ENCODE assay signal across 18 cellular contexts in genomic region chr1:207844374-207844773, GRCh38.
DNase-seq lines count a peak whose midpoint lies in the region; ATAC-seq and TF ChIP-seq lines count a peak whose summit lies in the region.
"Had no signal": no experiment of that assay in that cellular context is flagged by ENCODE, and none has a peak within 500 bp of the region (broad histone marks: within the 10 kb centered on the region; RNA-seq: fewer than 3 reads in every experiment).

No MANE protein-coding gene starts in this region.

- no peak overlapping the region for H3K4me3 Mint-ChIP-seq in neural progenitor cell
- no peak overlapping the region for H3K4me3 Mint-ChIP-seq in chondrocyte (ENCODE audit: unreplicated experiment)
- H3K4me3 Mint-ChIP-seq: memory B cell; stimulated activated memory B cell treated with anti-CD40 and anti-IgM and Interleukin-4, amounts not matched to agents 10 μg/mL and 1 μg/mL and 100 μg/mL, for 72 hours; T-helper 1 cell treated with Interleukin-12 subunit alpha and Interleukin-12 subunit beta and Interleukin-4 antibody, amounts not matched to agents 30 μg/mL and 1 μg/mL, for 36 hours had no signal

- H3K27me3 ChIP-seq in neural progenitor cell, result no peaks in the 10 kb centered on the region
- H3K27me3 ChIP-seq: adrenal gland, colonic mucosa, sigmoid colon, upper lobe of left lung had no signal

- H3K36me3 ChIP-seq in neural progenitor cell, result no peaks in the 10 kb centered on the region
- H3K36me3 ChIP-seq: adrenal gland, colonic mucosa, sigmoid colon had no signal

- H3K9me3 Mint-ChIP-seq in neural progenitor cell, result peaks cover under 1% of the 10 kb centered on the region
- no peaks in the 10 kb centered on the region for H3K9me3 Mint-ChIP-seq in chondrocyte (ENCODE audit: low read depth)
- H3K9me3 Mint-ChIP-seq: memory B cell; stimulated activated memory B cell treated with anti-CD40 and anti-IgM and Interleukin-4, amounts not matched to agents 10 μg/mL and 1 μg/mL and 100 μg/mL, for 72 hours; T-helper 1 cell treated with Interleukin-12 subunit alpha and Interleukin-12 subunit beta and Interleukin-4 antibody, amounts not matched to agents 30 μg/mL and 1 μg/mL, for 36 hours had no signal

- TF ChIP-seq CTCF in neural progenitor cell (IDR thresholded peaks at IDR 0.05) (no peak), chondrocyte (IDR thresholded peaks at IDR 0.05) (no peak)

- H3K27me3 Mint-ChIP-seq in neural progenitor cell (ENCODE audit: insufficient read depth, low read depth), result peaks cover 2% of the 10 kb centered on the region
- H3K27me3 Mint-ChIP-seq in chondrocyte (ENCODE audit: low read depth), result no peaks in the 10 kb centered on the region
- H3K27me3 Mint-ChIP-seq: memory B cell; stimulated activated memory B cell treated with anti-CD40 and anti-IgM and Interleukin-4, amounts not matched to agents 10 μg/mL and 1 μg/mL and 100 μg/mL, for 72 hours had no signal

- H3K27ac ChIP-seq in caudate nucleus (ENCODE audit: low read depth, low read length) (peak overlapping the region; percentile 11), neural progenitor cell (no peak overlapping the region)
- H3K27ac ChIP-seq: colonic mucosa had no signal

- H2AFZ ChIP-seq in neural progenitor cell (replicated peaks), result no peak overlapping the region

- no peak overlapping the region for H3K9ac ChIP-seq in neural progenitor cell

- H3K9me3 ChIP-seq in neural progenitor cell (ENCODE audit: low read depth), result no peaks in the 10 kb centered on the region
- H3K9me3 ChIP-seq: adrenal gland, colonic mucosa, sigmoid colon, upper lobe of left lung had no signal

- H3K4me1 Mint-ChIP-seq in neural progenitor cell (peaks cover 12% of the 10 kb centered on the region), chondrocyte (ENCODE audit: low read depth) (peaks cover 15% of the 10 kb centered on the region)

- H3K36me3 Mint-ChIP-seq in neural progenitor cell (no peaks in the 10 kb centered on the region), chondrocyte (ENCODE audit: low read depth) (no peaks in the 10 kb centered on the region)

- no peaks in the 10 kb centered on the region for H3K79me2 ChIP-seq in neural progenitor cell (ENCODE audit: low read depth)

- H3F3A ChIP-seq in neural progenitor cell (ENCODE audit: low read depth), result no peaks in the 10 kb centered on the region

- no peak for ATAC-seq in HG03139 (IDR thresholded peaks at IDR 0.05; ENCODE audit: unreplicated experiment)
- ATAC-seq: stimulated activated memory B cell treated with anti-CD40 and anti-IgM and Interleukin-4, amounts not matched to agents 10 μg/mL and 1 μg/mL and 100 μg/mL, for 72 hours had no signal

- H3K4me3 ChIP-seq in neural progenitor cell, result no peak overlapping the region
- H3K4me3 ChIP-seq: adrenal gland, colonic mucosa, sigmoid colon, upper lobe of left lung had no signal

- no peaks in the 10 kb centered on the region for H4K20me1 ChIP-seq in neural progenitor cell (ENCODE audit: low read depth)

- peaks cover 7% of the 10 kb centered on the region for H3K4me1 ChIP-seq in neural progenitor cell
- H3K4me1 ChIP-seq: colonic mucosa had no signal

- in situ Hi-C loops in G401 (cut with HindIII; ENCODE audit: low sequenced_read_pairs), result no loop called here

- no peak overlapping the region for H3K4me2 ChIP-seq in neural progenitor cell

- DNase-seq in G401 (ENCODE audit: low spot score) (peak; percentile 58), MV-4-11 (lab: John Stamatoyannopoulos, UW) (peak; percentile 89), caudate nucleus (lab: John Stamatoyannopoulos, UW) (peak in 1 of 61 donors; percentile 10), neural progenitor cell (ENCODE audit: low spot score) (no peak), HuH-7 (ENCODE audit: low spot score) (no peak), chondrocyte (ENCODE audit: low spot score) (no peak)
- DNase-seq: activated T-cell treated with anti-CD3 and anti-CD28 coated beads for 4 hours, colonic mucosa, GDM1, NCI-H1417 treated with DMSO at 0.1 percent for 48 hours, NCI-H446, sigmoid colon, upper lobe of left lung had no signal

- peak overlapping the region; percentile 2 for H3K27ac Mint-ChIP-seq in neural progenitor cell
- no peak overlapping the region for H3K27ac Mint-ChIP-seq in chondrocyte (ENCODE audit: unreplicated experiment)
- H3K27ac Mint-ChIP-seq: memory B cell; stimulated activated memory B cell treated with anti-CD40 and anti-IgM and Interleukin-4, amounts not matched to agents 10 μg/mL and 1 μg/mL and 100 μg/mL, for 72 hours had no signal

Comparison
In these comparisons a context has a peak if more than half of its experiments do, and no peak if none do; other contexts are left out.
1. DNase-seq: peak in G401 (single experiment) and MV-4-11 (single experiment); none in neural progenitor cell (single experiment), HuH-7 (single experiment) and chondrocyte (single experiment).